1 cellular context compared by ENCODE assay signal in the genomic region with DNA sequence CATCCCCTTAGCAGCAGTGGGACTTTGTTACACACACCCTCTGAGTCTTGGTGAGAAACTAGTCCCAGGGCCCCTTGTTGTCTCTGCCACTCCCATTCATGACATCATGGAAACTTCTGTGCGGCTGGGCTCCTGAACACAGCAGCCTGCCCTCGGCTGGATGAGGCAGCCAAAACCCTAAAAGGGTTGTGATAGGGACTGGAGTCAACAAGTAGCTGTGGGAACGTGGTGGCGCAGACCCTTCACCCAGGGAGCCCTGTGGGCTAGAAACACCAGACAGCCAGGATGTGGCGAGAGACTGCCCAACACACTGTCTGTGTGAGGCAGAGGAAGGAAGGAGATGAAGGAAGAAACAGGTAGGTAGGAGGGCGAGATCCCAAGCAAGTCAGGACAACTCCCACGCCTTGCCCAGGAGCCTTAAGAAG.
A peak's percentile ranks its signal among the peaks of the same experiment; 100 is the strongest.
TF ChIP-seq lines count a peak whose summit lies in the region.

No MANE protein-coding gene starts in this region.

TF ChIP-seq in HepG2, 621 proteins besides CTCF, POLR2A, EP300 and RAD21:
- TF ChIP-seq ATF7 (IDR thresholded peaks at IDR 0.05) (no peak), ATF7 (CRISPR knock-in tag; IDR thresholded peaks at IDR 0.05) (peak; percentile 75), XRCC5 (optimal IDR thresholded peaks at IDR 0.05; ENCODE audit: low read length) (peak; percentile 19), ZNF687 (CRISPR knock-in tag; IDR thresholded peaks at IDR 0.05) (peak; percentile 43), MAX (IDR thresholded peaks at IDR 0.05) (peak; percentile 26; the same call in 1 of the 2 replicates), ZIK1 (CRISPR knock-in tag; IDR thresholded peaks at IDR 0.05; ENCODE audit: borderline replicate concordance, low read depth) (no peak), FOXA1 (IDR thresholded peaks at IDR 0.05) (no peak), FOXA1 (CRISPR knock-in tag; IDR thresholded peaks at IDR 0.05) (peak; percentile 43; the same call in 1 of the 2 replicates), KDM3A (CRISPR knock-in tag; IDR thresholded peaks at IDR 0.05; ENCODE audit: low read depth) (no peak), ZKSCAN1 (IDR thresholded peaks at IDR 0.05; ENCODE audit: low read length) (no peak), AHDC1 (CRISPR knock-in tag; IDR thresholded peaks at IDR 0.05; ENCODE audit: borderline replicate concordance) (no peak)
- TF ChIP-seq, protein P1, sequence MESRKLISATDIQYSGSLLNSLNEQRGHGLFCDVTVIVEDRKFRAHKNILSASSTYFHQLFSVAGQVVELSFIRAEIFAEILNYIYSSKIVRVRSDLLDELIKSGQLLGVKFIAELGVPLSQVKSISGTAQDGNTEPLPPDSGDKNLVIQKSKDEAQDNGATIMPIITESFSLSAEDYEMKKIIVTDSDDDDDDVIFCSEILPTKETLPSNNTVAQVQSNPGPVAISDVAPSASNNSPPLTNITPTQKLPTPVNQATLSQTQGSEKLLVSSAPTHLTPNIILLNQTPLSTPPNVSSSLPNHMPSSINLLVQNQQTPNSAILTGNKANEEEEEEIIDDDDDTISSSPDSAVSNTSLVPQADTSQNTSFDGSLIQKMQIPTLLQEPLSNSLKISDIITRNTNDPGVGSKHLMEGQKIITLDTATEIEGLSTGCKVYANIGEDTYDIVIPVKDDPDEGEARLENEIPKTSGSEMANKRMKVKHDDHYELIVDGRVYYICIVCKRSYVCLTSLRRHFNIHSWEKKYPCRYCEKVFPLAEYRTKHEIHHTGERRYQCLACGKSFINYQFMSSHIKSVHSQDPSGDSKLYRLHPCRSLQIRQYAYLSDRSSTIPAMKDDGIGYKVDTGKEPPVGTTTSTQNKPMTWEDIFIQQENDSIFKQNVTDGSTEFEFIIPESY (CRISPR knock-in tag; IDR thresholded peaks at IDR 0.05), result no peak
